1 cellular context compared by ENCODE assay signal in genomic region chr12:24937553-24938244, GRCh38.
TF ChIP-seq lines count a peak whose summit lies in the region.

No MANE protein-coding gene starts in this region.

TF ChIP-seq in endothelial cell of umbilical vein, 7 proteins besides CTCF, POLR2A, EP300 and RAD21 (continued from another document):
- TF ChIP-seq JUN (IDR thresholded peaks at IDR 0.05; ENCODE audit: borderline replicate concordance, insufficient read depth, insufficient read length, low read depth) (no peak), MYC (IDR thresholded peaks at IDR 0.05; ENCODE audit: low read depth, low read length) (no peak)
